ENCODE assay signal across 8 cellular contexts in genomic region chr12:56117778-56118687, GRCh38. TPM values are rescaled to one million over a fixed set of nuclear protein-coding genes. Genes with fewer than 3 reads are reported as not detected.
DNase-seq lines count a peak whose midpoint lies in the region; ATAC-seq, FAIRE-seq and TF ChIP-seq lines count a peak whose summit lies in the region.

TSS of gene ZC3H10 (plus strand) at chr12:56118266. CDS start at chr12:56120563, 2,297 bp downstream.

- H3K4me3 ChIP-seq in GM12864 (ENCODE audit: low read depth, low read length): peak within 1 kb of the TSS; percentile 78
- H3K4me3 ChIP-seq in pancreas: peak within 1 kb of the TSS; percentile 45 to 84 (median 66)
- H3K4me3 ChIP-seq in tibial nerve: peak within 1 kb of the TSS; percentile 66 to 91 (median 83)

- peaks cover 24% of the 10 kb centered on the region for H3K4me1 Mint-ChIP-seq in activated naive CD8-positive, alpha-beta T cell treated with anti-CD3 and anti-CD28 coated beads, Interleukin-2, amount 10 ng/mL, durations not matched to agents 7 days and 5 days

- DNase-seq in GM12864 (ENCODE audit: low read depth) (peak; percentile 100), NCI-H1092 treated with DMSO at 0.1 percent for 48 hours (lab: John Stamatoyannopoulos, UW) (peak; percentile 98), SKM-1 (lab: John Stamatoyannopoulos, UW; ENCODE audit: unreplicated experiment) (peak; percentile 84), Right ventricle myocardium superior (peak; percentile 98), pancreas (peak; percentile 89 to 99 (median 98)), tibial nerve (ENCODE audit: low spot score in 2 of 2) (peak; percentile 94 to 95)
- peak; percentile 94 for DNase-seq in activated naive CD8-positive, alpha-beta T cell treated with anti-CD3 and anti-CD28 coated beads, Interleukin-2, amount 10 ng/mL, durations not matched to agents 7 days and 5 days

- H3K27me3 ChIP-seq in pancreas: no peaks in the 10 kb centered on the region
- no peaks in the 10 kb centered on the region for H3K27me3 ChIP-seq in tibial nerve

- peak; percentile 84 for ATAC-seq in HG02623 (IDR thresholded peaks at IDR 0.05; ENCODE audit: unreplicated experiment)
- peak; percentile 81 for ATAC-seq in activated naive CD8-positive, alpha-beta T cell treated with anti-CD3 and anti-CD28 coated beads, Interleukin-2, amount 10 ng/mL, durations not matched to agents 7 days and 5 days (ENCODE audit: low read depth)
- ATAC-seq in Right ventricle myocardium superior (ENCODE audit: poor library complexity): peak; percentile 84
- peak; percentile 78 to 88 (median 82) for ATAC-seq in pancreas

- POLR2A ChIA-PET in activated naive CD8-positive, alpha-beta T cell treated with anti-CD3 and anti-CD28 coated beads, Interleukin-2, amount 10 ng/mL, durations not matched to agents 7 days and 5 days (lab: Charles Lee): interaction anchor here (0.5 to 5.3 kb wide), 39 partner anchors 8 to 389 kb away, joined by 3 to 111 read pairs (median 4); partner anchors contain the start of genes ANKRD52, CNPY2, COQ10A and DNAJC14

- 0 to 1% methylated on average over 53 to 61 of the region's 61 CpGs for WGBS in pancreas, 2 donors
- WGBS in tibial nerve, 2 donors: 0 to 1% methylated on average over 50 to 61 of the region's 61 CpGs

- no peaks in the 10 kb centered on the region for H3K27me3 Mint-ChIP-seq in activated naive CD8-positive, alpha-beta T cell treated with anti-CD3 and anti-CD28 coated beads, Interleukin-2, amount 10 ng/mL, durations not matched to agents 7 days and 5 days

- peak within 1 kb of the TSS; percentile 98 for H3K4me3 Mint-ChIP-seq in activated naive CD8-positive, alpha-beta T cell treated with anti-CD3 and anti-CD28 coated beads, Interleukin-2, amount 10 ng/mL, durations not matched to agents 7 days and 5 days

- H3K27ac ChIP-seq in pancreas (peak within 1 kb of the TSS; percentile 80 to 94 (median 87)), tibial nerve (peak within 1 kb of the TSS; percentile 87 to 97 (median 94))

- H3K36me3 ChIP-seq in pancreas (peaks cover 0 to 8% (median 0%) of the 10 kb centered on the region in 3 donors), tibial nerve (peaks cover 0 to 41% (median 5%) of the 10 kb centered on the region in 3 donors)

- H3K9me3 Mint-ChIP-seq in activated naive CD8-positive, alpha-beta T cell treated with anti-CD3 and anti-CD28 coated beads, Interleukin-2, amount 10 ng/mL, durations not matched to agents 7 days and 5 days: no peaks in the 10 kb centered on the region

- peaks cover 0 to 17% (median 13%) of the 10 kb centered on the region in 3 donors for H3K4me1 ChIP-seq in pancreas
- H3K4me1 ChIP-seq in tibial nerve: peaks cover 0 to 30% (median 9%) of the 10 kb centered on the region in 4 donors

- H3K27ac Mint-ChIP-seq in activated naive CD8-positive, alpha-beta T cell treated with anti-CD3 and anti-CD28 coated beads, Interleukin-2, amount 10 ng/mL, durations not matched to agents 7 days and 5 days: peak within 1 kb of the TSS; percentile 99

- intact Hi-C loops in Right ventricle myocardium superior (cut with DNase I): loop anchor here (2.0 to 5.0 kb wide), 3 partner anchors 39 to 105 kb away; partner anchors contain the start of genes MYL6 and SMARCC2
- intact Hi-C loops in pancreas (cut with DNase I): loop anchor here in 1 of 3 donors (5.0 kb wide), 1 partner anchor 41 kb away; no protein-coding TSS in a partner anchor

- TF ChIP-seq CTCF in GM12864 (IDR thresholded peaks at IDR 0.05; ENCODE audit: low read depth, low read length, missing control alignments) (peak; percentile 42), pancreas (IDR thresholded peaks at IDR 0.05) (peak in 2 of 4 donors; percentile 22 to 30), tibial nerve (IDR thresholded peaks at IDR 0.05) (peak; percentile 47 to 84 (median 69))

- no peak for FAIRE-seq in pancreas (lab: Jason Lieb, UNC)

- peak; percentile 97 to 98 for TF ChIP-seq EP300 in tibial nerve (IDR thresholded peaks at IDR 0.05)

- TF ChIP-seq POLR2A in tibial nerve (IDR thresholded peaks at IDR 0.05): peak; percentile 85 to 94

- H3K9me3 ChIP-seq in pancreas (no peaks in the 10 kb centered on the region), tibial nerve (no peaks in the 10 kb centered on the region)

- peaks cover 26% of the 10 kb centered on the region for H3K36me3 Mint-ChIP-seq in activated naive CD8-positive, alpha-beta T cell treated with anti-CD3 and anti-CD28 coated beads, Interleukin-2, amount 10 ng/mL, durations not matched to agents 7 days and 5 days

RNA-seq across cellular contexts. Expression of gene ZC3H10, which starts in this region (rescaled TPM):
- 10 to 100 TPM; 10.6 to 12.0 TPM for total RNA-seq in activated naive CD8-positive, alpha-beta T cell treated with anti-CD3 and anti-CD28 coated beads, Interleukin-2, amount 10 ng/mL, durations not matched to agents 7 days and 5 days
- 5.8 TPM for total RNA-seq in Right ventricle myocardium superior
- total RNA-seq in pancreas: 1 to 10 TPM; 2.6 to 4.1 (median 3.2) TPM
- 1 to 10 TPM; 1.9 to 3.0 TPM for polyA plus RNA-seq in pancreas
- 1 to 10 TPM; 2.9 to 5.1 (median 4.8) TPM for total RNA-seq in tibial nerve

Comparison
In these comparisons a context has a peak if more than half of its experiments do, and no peak if none do; other contexts are left out.
1. Peak in every context shown above with its lines: DNase-seq, ATAC-seq, H3K4me3 ChIP-seq and H3K27ac ChIP-seq.